20 cellular contexts compared by ENCODE assay signal in the genomic region with DNA sequence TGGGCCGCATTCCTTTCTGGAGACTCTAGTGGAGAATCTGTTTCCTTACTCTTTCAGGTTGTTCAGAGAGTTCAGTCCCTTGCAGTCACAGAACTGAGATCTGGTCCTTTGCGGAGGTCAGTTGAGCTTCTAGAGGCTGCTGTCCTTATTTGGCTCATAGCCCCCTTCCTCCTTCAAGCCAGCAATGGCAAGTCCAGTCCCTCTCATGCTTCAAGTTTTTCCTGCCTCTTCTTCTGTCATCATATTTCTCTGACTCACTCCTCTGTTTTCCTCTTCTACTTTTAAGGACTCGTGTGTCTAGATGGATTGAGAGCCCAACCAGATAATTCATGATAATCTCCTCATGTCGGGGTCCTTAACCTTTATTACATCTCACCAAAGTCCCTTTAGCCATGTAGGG.
DNase-seq lines count a peak whose midpoint lies in the region; ATAC-seq, FAIRE-seq and TF ChIP-seq lines count a peak whose summit lies in the region.
"Had no signal": no experiment of that assay in that cellular context is flagged by ENCODE, and none has a peak within 500 bp of the region (broad histone marks: within the 10 kb centered on the region; RNA-seq: fewer than 3 reads in every experiment).

No MANE protein-coding gene starts in this region.

- no peak overlapping the region for H3K4me3 ChIP-seq in astrocyte (ENCODE audit: insufficient read depth, low read depth, low read length)
- no peak overlapping the region for H3K4me3 ChIP-seq in uterus
- H3K4me3 ChIP-seq: PC-9, SJSA1 had no signal

- H3K9me3 ChIP-seq in astrocyte (ENCODE audit: insufficient read depth, low read depth, low read length) (no peaks in the 10 kb centered on the region), uterus (no peaks in the 10 kb centered on the region)
- H3K9me3 ChIP-seq: Caco-2, SJSA1 had no signal

- H3K27ac ChIP-seq in astrocyte (ENCODE audit: low read depth, low read length) (no peak overlapping the region), uterus (peak overlapping the region; percentile 61 to 62)
- H3K27ac ChIP-seq: PC-9, SJSA1 had no signal

- H3K27me3 ChIP-seq in astrocyte (ENCODE audit: insufficient read depth, low read length), result no peaks in the 10 kb centered on the region
- no peaks in the 10 kb centered on the region for H3K27me3 ChIP-seq in uterus
- H3K27me3 ChIP-seq: SJSA1 had no signal

- H3K4me2 ChIP-seq in astrocyte (ENCODE audit: low read length), result no peak overlapping the region
- H3K4me2 ChIP-seq: PC-9 had no signal

- no peak for FAIRE-seq in astrocyte (lab: Jason Lieb, UNC)

- ATAC-seq in HG03571 (IDR thresholded peaks at IDR 0.05; ENCODE audit: unreplicated experiment), result no peak

- no peak for TF ChIP-seq POLR2A in uterus (IDR thresholded peaks at IDR 0.05)

- no peaks in the 10 kb centered on the region for H3K79me2 ChIP-seq in astrocyte (ENCODE audit: insufficient read depth, low read length)

- H3K9me3 Mint-ChIP-seq in astrocyte (ENCODE audit: unreplicated experiment), result no peaks in the 10 kb centered on the region
- H3K9me3 Mint-ChIP-seq: IgD-negative memory B cell had no signal

- H3K27me3 Mint-ChIP-seq in astrocyte (ENCODE audit: low read depth, unreplicated experiment), result no peaks in the 10 kb centered on the region
- H3K27me3 Mint-ChIP-seq: IgD-negative memory B cell had no signal

- intact Hi-C loops in uterus (cut with DNase I; ENCODE audit: low total_unique reads), result no loop called here

- H3K4me1 Mint-ChIP-seq in astrocyte (ENCODE audit: low read depth, unreplicated experiment), result peaks cover 32% of the 10 kb centered on the region

- H3K36me3 ChIP-seq in astrocyte (ENCODE audit: insufficient read depth, low read length) (no peaks in the 10 kb centered on the region), uterus (no peaks in the 10 kb centered on the region)
- H3K36me3 ChIP-seq: SJSA1 had no signal

- H3K9ac ChIP-seq in astrocyte (ENCODE audit: low read length), result no peak overlapping the region

- H2AFZ ChIP-seq in astrocyte (ENCODE audit: low read depth, low read length), result no peak overlapping the region
- H2AFZ ChIP-seq: PC-9 had no signal

- H3K4me3 Mint-ChIP-seq in astrocyte (ENCODE audit: unreplicated experiment), result no peak overlapping the region
- H3K4me3 Mint-ChIP-seq: IgD-negative memory B cell had no signal

- DNase-seq in LHCN-M2 (ENCODE audit: low read depth) (peak; percentile 26), astrocyte (ENCODE audit: low read depth) (peak; percentile 14), iris pigment epithelial cell (ENCODE audit: low read depth) (peak; percentile 39), uterus (no peak), SKM-1 treated with dmso at 0.1 percent for 144 hours (lab: John Stamatoyannopoulos, UW; ENCODE audit: unreplicated experiment) (no peak), NCI-H774 (lab: John Stamatoyannopoulos, UW) (no peak)
- DNase-seq: AML-193, Caco-2, DMS153, EL, GOT3, Kasumi-1, NCI-H1105, NCI-H187, NCI-H226, NCI-H526, PC-9 had no signal

- H3K36me3 Mint-ChIP-seq in astrocyte (ENCODE audit: low read depth, unreplicated experiment), result no peaks in the 10 kb centered on the region

- TF ChIP-seq CTCF in astrocyte (IDR thresholded peaks at IDR 0.05; ENCODE audit: insufficient read depth, low read depth, low read length), result no peak
- no peak for TF ChIP-seq CTCF in uterus (IDR thresholded peaks at IDR 0.05)

- H3K27ac Mint-ChIP-seq in astrocyte (ENCODE audit: unreplicated experiment), result peak overlapping the region; percentile 70
- H3K27ac Mint-ChIP-seq: IgD-negative memory B cell had no signal

- H4K20me1 ChIP-seq in astrocyte (ENCODE audit: insufficient read depth, low read length), result no peaks in the 10 kb centered on the region

- H3K4me1 ChIP-seq in astrocyte (ENCODE audit: insufficient read depth, low read length) (no peaks in the 10 kb centered on the region), uterus (peaks cover 0 to 2% of the 10 kb centered on the region in 2 donors)

Comparison
In these comparisons a context has a peak if more than half of its experiments do, and no peak if none do; other contexts are left out.
1. DNase-seq: peak in LHCN-M2 (single experiment), astrocyte (single experiment) and iris pigment epithelial cell (single experiment); none in uterus (0 of 2), SKM-1 treated with dmso at 0.1 percent for 144 hours (single experiment) and NCI-H774 (single experiment).